Comparison of ENCODE assay signal across 8 cellular contexts in genomic region chr6:30672445-30673253, GRCh38. TPM values are rescaled to one million over a fixed set of nuclear protein-coding genes. Genes with fewer than 3 reads are reported as not detected.
DNase-seq lines count a peak whose midpoint lies in the region; ATAC-seq and TF ChIP-seq lines count a peak whose summit lies in the region.

Gene DHX16 (minus strand): TSS chr6:30673006. CDS start chr6:30672841, 165 bp downstream.

- DNase-seq in DND-41, result peak; percentile 91
- DNase-seq in LoVo (ENCODE audit: low spot score), result peak; percentile 98
- DNase-seq in SHP77 (lab: John Stamatoyannopoulos, UW), result peak; percentile 93
- DNase-seq in activated effector memory CD4-positive, alpha-beta T cell treated with Interleukin-2 at 50 U/mL for 16 hours, result peak; percentile 83
- peak; percentile 99 for DNase-seq in fibroblast of the aortic adventitia (ENCODE audit: low read depth)

- peaks cover 37% of the 10 kb centered on the region for H3K36me3 Mint-ChIP-seq in nephron (ENCODE audit: low read depth)
- peaks cover 37% of the 10 kb centered on the region for H3K36me3 Mint-ChIP-seq in stimulated activated naive CD8-positive, alpha-beta T cell treated with anti-CD3 and anti-CD28 coated beads, Interleukin-15, Interleukin-2, amounts not matched to agents 100 ng/mL and 50 ng/mL, for 24 hours (ENCODE audit: low read depth)

- H3K4me3 Mint-ChIP-seq in nephron, result peak within 1 kb of the TSS; percentile 80 to 86 (median 83)
- H3K4me3 Mint-ChIP-seq in stimulated activated naive CD8-positive, alpha-beta T cell treated with anti-CD3 and anti-CD28 coated beads, Interleukin-15, Interleukin-2, amounts not matched to agents 100 ng/mL and 50 ng/mL, for 24 hours, result peak within 1 kb of the TSS; percentile 94

- peaks cover 28% of the 10 kb centered on the region for H3K4me1 ChIP-seq in DND-41 (ENCODE audit: insufficient read depth, low read length)

- peak within 1 kb of the TSS; percentile 71 for H3K9ac ChIP-seq in DND-41 (ENCODE audit: low read depth, low read length)

- TF ChIP-seq CTCF in DND-41 (IDR thresholded peaks at IDR 0.05; ENCODE audit: borderline replicate concordance, extremely low read depth, low read length, poor library complexity, severe bottlenecking) (peak; percentile 75), fibroblast of the aortic adventitia (IDR thresholded peaks at IDR 0.05; ENCODE audit: insufficient read depth, low read length) (peak; percentile 88), nephron (IDR thresholded peaks at IDR 0.05; ENCODE audit: unreplicated experiment in 3 of 3) (peak; percentile 76 to 91 (median 80))

- H2AFZ ChIP-seq in DND-41 (ENCODE audit: low read depth, low read length), result peak within 1 kb of the TSS; percentile 94

- H3K27ac ChIP-seq in DND-41 (ENCODE audit: low read length), result peak within 1 kb of the TSS; percentile 76

- no peaks in the 10 kb centered on the region for H3K27me3 ChIP-seq in DND-41 (ENCODE audit: insufficient read depth, low read length, poor library complexity)

- H3K27me3 Mint-ChIP-seq in nephron (ENCODE audit: low read depth), result no peaks in the 10 kb centered on the region
- no peaks in the 10 kb centered on the region for H3K27me3 Mint-ChIP-seq in stimulated activated naive CD8-positive, alpha-beta T cell treated with anti-CD3 and anti-CD28 coated beads, Interleukin-15, Interleukin-2, amounts not matched to agents 100 ng/mL and 50 ng/mL, for 24 hours

- no peaks in the 10 kb centered on the region for H3K9me3 Mint-ChIP-seq in nephron
- H3K9me3 Mint-ChIP-seq in stimulated activated naive CD8-positive, alpha-beta T cell treated with anti-CD3 and anti-CD28 coated beads, Interleukin-15, Interleukin-2, amounts not matched to agents 100 ng/mL and 50 ng/mL, for 24 hours, result no peaks in the 10 kb centered on the region

- H3K4me3 ChIP-seq in DND-41 (ENCODE audit: low read depth in 1 of 2, low read length in 2 of 2), result peak within 1 kb of the TSS; percentile 61 to 85
- H3K4me3 ChIP-seq in fibroblast of the aortic adventitia (ENCODE audit: low read depth, low read length), result peak within 1 kb of the TSS; percentile 81

- H3K9me3 ChIP-seq in DND-41 (ENCODE audit: insufficient read depth, low read length, severe bottlenecking), result no peaks in the 10 kb centered on the region

- H3K4me1 Mint-ChIP-seq in nephron, result peaks cover 10% of the 10 kb centered on the region
- peaks cover 18% of the 10 kb centered on the region for H3K4me1 Mint-ChIP-seq in stimulated activated naive CD8-positive, alpha-beta T cell treated with anti-CD3 and anti-CD28 coated beads, Interleukin-15, Interleukin-2, amounts not matched to agents 100 ng/mL and 50 ng/mL, for 24 hours (ENCODE audit: low read depth)

- H3K4me2 ChIP-seq in DND-41 (ENCODE audit: insufficient read depth, low read length), result peak within 1 kb of the TSS; percentile 80

- peak; percentile 80 for ATAC-seq in DND-41 (ENCODE audit: insufficient read depth, low read depth)
- ATAC-seq in GM21825 (IDR thresholded peaks at IDR 0.05; ENCODE audit: unreplicated experiment), result peak; percentile 71

- peaks cover 24% of the 10 kb centered on the region for H3K79me2 ChIP-seq in DND-41 (ENCODE audit: insufficient read depth, low read length)

- H4K20me1 ChIP-seq in DND-41 (ENCODE audit: insufficient read depth, low read length), result peaks cover 2% of the 10 kb centered on the region; the same call in 1 of the 2 replicates

- peaks cover 45% of the 10 kb centered on the region for H3K36me3 ChIP-seq in DND-41 (ENCODE audit: insufficient read depth, low read length)

- peak within 1 kb of the TSS; percentile 0 to 20 (median 14) for H3K27ac Mint-ChIP-seq in nephron
- H3K27ac Mint-ChIP-seq in stimulated activated naive CD8-positive, alpha-beta T cell treated with anti-CD3 and anti-CD28 coated beads, Interleukin-15, Interleukin-2, amounts not matched to agents 100 ng/mL and 50 ng/mL, for 24 hours, result peak within 1 kb of the TSS; percentile 93

RNA-seq across cellular contexts. Expression of gene DHX16, which starts in this region (rescaled TPM):
- total RNA-seq in fibroblast of the aortic adventitia (ENCODE audit: low replicate concordance), result 20.9 and 64.8 TPM in 2 replicates

Comparison
In these comparisons a context has a peak if more than half of its experiments do, and no peak if none do; other contexts are left out.
1. Peak in every context shown above with its lines: DNase-seq, ATAC-seq, H3K4me3 ChIP-seq and H3K27ac ChIP-seq.